8 cellular contexts compared by ENCODE assay signal in the genomic region with DNA sequence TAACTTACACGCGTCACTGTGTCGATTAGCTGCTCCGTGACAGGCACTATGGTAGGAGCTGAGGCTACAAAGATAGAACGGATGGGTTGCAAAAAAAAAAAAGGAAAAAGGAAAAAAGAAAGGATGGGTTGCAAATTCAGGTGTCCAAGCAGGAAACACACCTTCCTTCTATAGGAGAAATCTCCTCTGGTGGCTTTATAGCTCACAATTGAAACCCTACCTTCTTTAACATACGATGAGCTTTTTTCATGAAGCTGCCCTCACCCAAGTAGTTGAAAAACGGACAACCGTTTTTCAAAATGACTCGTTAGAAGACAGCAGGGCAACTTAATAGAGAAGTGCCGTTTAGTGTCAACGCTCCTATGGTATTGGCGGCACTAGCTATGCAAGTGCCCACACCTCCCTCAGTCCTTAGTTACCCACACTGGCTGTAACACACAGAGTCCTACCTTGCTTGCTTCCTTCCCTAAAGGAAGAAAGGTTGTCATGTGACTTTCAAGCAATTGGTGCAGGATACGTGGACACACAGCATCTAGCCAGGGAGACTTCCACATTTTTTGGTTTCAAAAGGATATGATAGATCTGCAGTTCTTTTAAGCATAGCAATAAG. TPM values are rescaled to one million over a fixed set of nuclear protein-coding genes. Genes with fewer than 3 reads are reported as not detected.
DNase-seq lines count a peak whose midpoint lies in the region; ATAC-seq, FAIRE-seq and TF ChIP-seq lines count a peak whose summit lies in the region.

No MANE protein-coding gene starts in this region.

- no peaks in the 10 kb centered on the region for H3K9me3 Mint-ChIP-seq in activated naive CD4-positive, alpha-beta T cell treated with anti-CD3 and anti-CD28 coated beads, Interleukin-2, amount 10 ng/mL, durations not matched to agents 7 days and 5 days
- no peaks in the 10 kb centered on the region for H3K9me3 Mint-ChIP-seq in astrocyte (ENCODE audit: unreplicated experiment)

- H4K20me1 ChIP-seq in astrocyte (ENCODE audit: insufficient read depth, low read length), result peaks cover 28% of the 10 kb centered on the region

- peak overlapping the region; percentile 99 for H3K9ac ChIP-seq in astrocyte (ENCODE audit: low read length)

- ATAC-seq in HG02885 (IDR thresholded peaks at IDR 0.05; ENCODE audit: poor library complexity, unreplicated experiment) (peak; percentile 25), HG02973 (IDR thresholded peaks at IDR 0.05; ENCODE audit: unreplicated experiment) (no peak)

- H3K9me3 ChIP-seq in astrocyte (ENCODE audit: insufficient read depth, low read depth, low read length), result no peaks in the 10 kb centered on the region
- no peaks in the 10 kb centered on the region for H3K9me3 ChIP-seq in iPS DF 6.9 (ENCODE audit: control insufficient read depth, insufficient read depth, low read length)

- H2AFZ ChIP-seq in astrocyte (ENCODE audit: low read depth, low read length), result peak overlapping the region; percentile 85

- peak; percentile 26 for DNase-seq in activated naive CD4-positive, alpha-beta T cell treated with anti-CD3 and anti-CD28 coated beads, Interleukin-2, amount 10 ng/mL, durations not matched to agents 7 days and 5 days
- DNase-seq in activated naive CD4-positive, alpha-beta T cell treated with Interleukin-2 at 50 U/mL for 16 hours, result no peak
- DNase-seq in NCI-H774 (lab: John Stamatoyannopoulos, UW) (peak; percentile 27), astrocyte (ENCODE audit: low read depth) (peak; percentile 45), iPS DF 6.9 (ENCODE audit: low read depth, low spot score) (no peak), retinal pigment epithelial cell (ENCODE audit: low read depth) (peak; percentile 38)

- peaks cover 45% of the 10 kb centered on the region for H3K4me1 Mint-ChIP-seq in activated naive CD4-positive, alpha-beta T cell treated with anti-CD3 and anti-CD28 coated beads, Interleukin-2, amount 10 ng/mL, durations not matched to agents 7 days and 5 days
- H3K4me1 Mint-ChIP-seq in astrocyte (ENCODE audit: low read depth, unreplicated experiment), result peaks cover 9% of the 10 kb centered on the region

- H3K79me2 ChIP-seq in astrocyte (ENCODE audit: insufficient read depth, low read length), result peaks cover 52% of the 10 kb centered on the region

- H3K4me3 ChIP-seq in astrocyte (ENCODE audit: insufficient read depth, low read depth, low read length) (peak overlapping the region; percentile 93), iPS DF 6.9 (ENCODE audit: low read length) (peak overlapping the region; percentile 71; the same call in 1 of the 2 replicates), retinal pigment epithelial cell (ENCODE audit: low read length) (peak overlapping the region; percentile 90)

- H3K36me3 Mint-ChIP-seq in activated naive CD4-positive, alpha-beta T cell treated with anti-CD3 and anti-CD28 coated beads, Interleukin-2, amount 10 ng/mL, durations not matched to agents 7 days and 5 days, result peaks cover 16% of the 10 kb centered on the region
- H3K36me3 Mint-ChIP-seq in astrocyte (ENCODE audit: low read depth, unreplicated experiment), result no peaks in the 10 kb centered on the region

- peak overlapping the region; percentile 99 for H3K27ac ChIP-seq in astrocyte (ENCODE audit: low read depth, low read length)
- H3K27ac ChIP-seq in iPS DF 6.9 (ENCODE audit: low read length), result no peak overlapping the region

- CTCF ChIA-PET in activated naive CD4-positive, alpha-beta T cell treated with anti-CD3 and anti-CD28 coated beads, Interleukin-2, amount 10 ng/mL, durations not matched to agents 7 days and 5 days (lab: Charles Lee), result interaction anchor here (1.0 to 2.2 kb wide), 3 partner anchors 44 to 94 kb away, joined by 3 to 10 read pairs (median 4); partner anchors contain the start of gene ATXN3

- H3K27me3 Mint-ChIP-seq in activated naive CD4-positive, alpha-beta T cell treated with anti-CD3 and anti-CD28 coated beads, Interleukin-2, amount 10 ng/mL, durations not matched to agents 7 days and 5 days, result no peaks in the 10 kb centered on the region
- H3K27me3 Mint-ChIP-seq in astrocyte (ENCODE audit: low read depth, unreplicated experiment), result no peaks in the 10 kb centered on the region

- TF ChIP-seq CTCF in astrocyte (IDR thresholded peaks at IDR 0.05; ENCODE audit: insufficient read depth, low read depth, low read length) (no peak), retinal pigment epithelial cell (conservative IDR thresholded peaks at IDR 0.05; ENCODE audit: low read depth, low read length) (no peak)

- H3K27ac Mint-ChIP-seq in activated naive CD4-positive, alpha-beta T cell treated with anti-CD3 and anti-CD28 coated beads, Interleukin-2, amount 10 ng/mL, durations not matched to agents 7 days and 5 days, result peak overlapping the region; percentile 99
- H3K27ac Mint-ChIP-seq in astrocyte (ENCODE audit: unreplicated experiment), result peak overlapping the region; percentile 100

- H3K36me3 ChIP-seq in astrocyte (ENCODE audit: insufficient read depth, low read length), result peaks cover 3% of the 10 kb centered on the region
- no peaks in the 10 kb centered on the region; the same call in 1 of the 2 replicates for H3K36me3 ChIP-seq in iPS DF 6.9 (ENCODE audit: control insufficient read depth, insufficient read depth, low read length)

- no peak for FAIRE-seq in astrocyte (lab: Jason Lieb, UNC)

- no CpG with 5 or more reads among the region's 13 CpGs for WGBS in iPS DF 6.9 (ENCODE audit: insufficient coverage, insufficient read length)

- H3K4me3 Mint-ChIP-seq in activated naive CD4-positive, alpha-beta T cell treated with anti-CD3 and anti-CD28 coated beads, Interleukin-2, amount 10 ng/mL, durations not matched to agents 7 days and 5 days, result peak overlapping the region; percentile 91
- peak overlapping the region; percentile 99 for H3K4me3 Mint-ChIP-seq in astrocyte (ENCODE audit: unreplicated experiment)

- H3K4me1 ChIP-seq in astrocyte (ENCODE audit: insufficient read depth, low read length) (peaks cover 25% of the 10 kb centered on the region), iPS DF 6.9 (ENCODE audit: control insufficient read depth, insufficient read depth, low read length) (no peaks in the 10 kb centered on the region)

- peak overlapping the region; percentile 94 for H3K4me2 ChIP-seq in astrocyte (ENCODE audit: low read length)

- no peaks in the 10 kb centered on the region for H3K27me3 ChIP-seq in astrocyte (ENCODE audit: insufficient read depth, low read length)
- H3K27me3 ChIP-seq in iPS DF 6.9 (ENCODE audit: control insufficient read depth, insufficient read depth, low read length), result no peaks in the 10 kb centered on the region

RNA-seq across cellular contexts. Expression of gene TRIP11, which starts 0.7 kb away (rescaled TPM):
- total RNA-seq in astrocyte, result 48.2 and 50.5 TPM in 2 replicates

Comparison
In these comparisons a context has a peak if more than half of its experiments do, and no peak if none do; other contexts are left out.
1. DNase-seq: peak in activated naive CD4-positive, alpha-beta T cell treated with anti-CD3 and anti-CD28 coated beads, Interleukin-2, amount 10 ng/mL, durations not matched to agents 7 days and 5 days (single experiment), NCI-H774 (single experiment), astrocyte (single experiment) and retinal pigment epithelial cell (single experiment); none in activated naive CD4-positive, alpha-beta T cell treated with Interleukin-2 at 50 U/mL for 16 hours (single experiment) and iPS DF 6.9 (single experiment).
2. Peak in every context shown above with its lines, with median percentiles within 50 percentile points of each other: H3K4me3 ChIP-seq.